ENCODE assay signal across 8 cellular contexts in genomic region chr5:131634996-131635754, GRCh38. TPM values are rescaled to one million over a fixed set of nuclear protein-coding genes. Genes with fewer than 3 reads are reported as not detected.
A peak's percentile ranks its signal among the peaks of the same experiment; 100 is the strongest.
DNase-seq lines count a peak whose midpoint lies in the region; ATAC-seq and TF ChIP-seq lines count a peak whose summit lies in the region.

RAPGEF6 (minus strand) TSS chr5:131635229; CDS start chr5:131635030, 199 bp downstream.

- peak within 1 kb of the TSS; percentile 45 for H2BK20ac ChIP-seq in IMR-90 (ENCODE audit: low read depth, low read length)

- H2BK120ac ChIP-seq in IMR-90 (ENCODE audit: low read depth, low read length) = peak within 1 kb of the TSS; percentile 81

- no peaks in the 10 kb centered on the region for H3K27me3 ChIP-seq in IMR-90 (ENCODE audit: control insufficient read depth, insufficient read depth, low read length)

- ATAC-seq in GM21528 (IDR thresholded peaks at IDR 0.05; ENCODE audit: low FRiP score, unreplicated experiment) (peak; percentile 92), IMR-90 (ENCODE audit: low read depth) (peak; percentile 92)

- 0% methylated on average over 42 of the region's 60 CpGs; no CpG with 5 or more reads in 1 of the 2 experiments for WGBS in IMR-90 (ENCODE audit: extremely low coverage in 2 of 2, insufficient read length in 1 of 2), 2 experiments

- peak; percentile 87 for TF ChIP-seq POLR2A in IMR-90 (IDR thresholded peaks at IDR 0.05; ENCODE audit: low read depth, low read length)

- peak within 1 kb of the TSS; percentile 99 for H3K56ac ChIP-seq in IMR-90 (ENCODE audit: extremely low read depth, insufficient read depth, low read length)

- peaks cover 2 to 36% of the 10 kb centered on the region in 2 experiments; a peak in 3 of 4 replicates for H3K79me1 ChIP-seq in IMR-90 (ENCODE audit: low read depth in 1 of 2, low read length in 2 of 2)

- H3K27ac ChIP-seq in IMR-90 (ENCODE audit: insufficient read depth, low read length) = peak within 1 kb of the TSS; percentile 93

- dilution Hi-C loops in IMR-90 (cut with HindIII; ENCODE audit: low sequenced_read_pairs, unreplicated experiment) = no loop called here

- peak within 1 kb of the TSS; percentile 94 for H3K9ac ChIP-seq in IMR-90 (ENCODE audit: low read depth, low read length)

- H3K18ac ChIP-seq in IMR-90 (ENCODE audit: low read depth, low read length) = peak within 1 kb of the TSS; percentile 72

- BruUV-seq in IMR-90 (replicated peaks; lab: Mats Ljungman, UMichigan) = no TSS peak

- intact Hi-C loops in IMR-90 (cut with micrococcal nuclease) = loop anchor here (1.0 to 5.0 kb wide), 3 partner anchors 37 to 373 kb away; no protein-coding TSS in a partner anchor

- POLR2A ChIA-PET in IMR-90 (lab: Charles Lee; ENCODE audit: unreplicated experiment) = interaction anchor here (0.7 kb wide), 1 partner anchor 46 kb away, joined by 3 read pairs; no protein-coding TSS in a partner anchor

- H2AK5ac ChIP-seq in IMR-90 (ENCODE audit: low read depth, low read length) = peak within 1 kb of the TSS; percentile 95

- H3K9me1 ChIP-seq in IMR-90 (ENCODE audit: insufficient read depth, low read length) = peaks cover 5% of the 10 kb centered on the region

- peaks cover 4% of the 10 kb centered on the region; the same call in 1 of the 2 replicates for H4K20me1 ChIP-seq in IMR-90 (ENCODE audit: insufficient read depth, low read length)

- peak within 1 kb of the TSS; percentile 94 for H2BK5ac ChIP-seq in IMR-90 (ENCODE audit: low read depth, low read length, poor library complexity, severe bottlenecking)

- peak within 1 kb of the TSS; percentile 61 for H2BK15ac ChIP-seq in IMR-90 (ENCODE audit: low read depth, low read length)

- in situ Hi-C loops in IMR-90 (cut with MboI; ENCODE audit: low sequenced_read_pairs) = no loop called here

- H2AFZ ChIP-seq in IMR-90 (replicated peaks; ENCODE audit: low read length, poor library complexity) = peak within 1 kb of the TSS; percentile 93

- no peak for TF ChIP-seq RAD21 in IMR-90 (IDR thresholded peaks at IDR 0.05; ENCODE audit: low read length)

- H3K4me1 ChIP-seq in IMR-90 (ENCODE audit: control insufficient read depth, insufficient read depth, low read length) = peaks cover 5% of the 10 kb centered on the region

- CTCF ChIA-PET in IMR-90 (lab: Yijun Ruan, JAX) = interaction anchor here (0.7 kb wide), 1 partner anchor 20 kb away, joined by 4 read pairs; no protein-coding TSS in a partner anchor

- TF ChIP-seq CTCF in IMR-90 (conservative IDR thresholded peaks at IDR 0.05; ENCODE audit: low read depth, low read length) = no peak

- peak within 1 kb of the TSS; percentile 99 for H2AK9ac ChIP-seq in IMR-90 (replicated peaks; ENCODE audit: low read depth, low read length, poor library complexity)

- no peaks in the 10 kb centered on the region for H3K36me3 ChIP-seq in IMR-90 (ENCODE audit: control insufficient read depth, insufficient read depth, low read length)

- peak within 1 kb of the TSS; percentile 99 for H3K14ac ChIP-seq in IMR-90 (replicated peaks; ENCODE audit: low read depth, low read length)

- peak within 1 kb of the TSS; percentile 87 for H4K5ac ChIP-seq in IMR-90 (ENCODE audit: low read depth, low read length)

- peak; percentile 99 for DNase-seq in DMS 273 treated with DMSO at 0.1 percent for 48 hours (lab: John Stamatoyannopoulos, UW)
- DNase-seq in IMR-90 = peak; percentile 100
- peak; percentile 99 for DNase-seq in OCI-M1 (lab: John Stamatoyannopoulos, UW)
- DNase-seq in activated T-cell treated with anti-CD3 and anti-CD28 coated beads for 24 hours (ENCODE audit: low read depth) = peak; percentile 97
- DNase-seq in epidermal melanocyte (ENCODE audit: insufficient read length, low spot score) = peak; percentile 64
- peak; percentile 100 for DNase-seq in middle frontal gyrus (ENCODE audit: extremely low spot score, low spot score)
- peak; percentile 92 for DNase-seq in stimulated activated CD8-positive, alpha-beta memory T cell treated with anti-CD3 and anti-CD28 coated beads, Interleukin-2, amount 100 ng/mL, for 48 hours (ENCODE audit: low read depth in 2 of 2)

- peak within 1 kb of the TSS; percentile 97 for H4K91ac ChIP-seq in IMR-90 (ENCODE audit: insufficient read depth, low read depth, low read length)

- H3K9me3 ChIP-seq in IMR-90 (ENCODE audit: control insufficient read depth, insufficient read depth, low read length) = no peaks in the 10 kb centered on the region

- H3K23ac ChIP-seq in IMR-90 (ENCODE audit: low read depth, low read length) = peak within 1 kb of the TSS; percentile 98

- peak within 1 kb of the TSS; percentile 78 for H3K4me2 ChIP-seq in IMR-90 (ENCODE audit: low read depth, low read length)

- H3K4ac ChIP-seq in IMR-90 (ENCODE audit: low read depth, low read length) = peak within 1 kb of the TSS; percentile 99

- peak within 1 kb of the TSS; percentile 66 for H3K4me3 ChIP-seq in IMR-90 (ENCODE audit: insufficient read depth, low read depth, low read length)

- peak within 1 kb of the TSS; percentile 86 to 99 for H4K8ac ChIP-seq in IMR-90 (ENCODE audit: low read depth in 2 of 2, low read length in 2 of 2)

TF ChIP-seq in IMR-90, 13 proteins besides CTCF, POLR2A, EP300 and RAD21:
- peak; percentile 90 for TF ChIP-seq USF2 (IDR thresholded peaks at IDR 0.05; ENCODE audit: low read depth, low read length)
- TF ChIP-seq CHD1 (IDR thresholded peaks at IDR 0.05; ENCODE audit: low read depth, low read length) = 0 out of 2 replicates have a peak, but pooled peaks have one; percentile 82
- TF ChIP-seq ELK1 (IDR thresholded peaks at IDR 0.05; ENCODE audit: borderline replicate concordance, low read depth, low read length) = no peak
- peak; percentile 74 for TF ChIP-seq BHLHE40 (IDR thresholded peaks at IDR 0.05; ENCODE audit: low read depth, low read length)
- TF ChIP-seq NFE2L2 (IDR thresholded peaks at IDR 0.05; ENCODE audit: low read depth, low read length) = peak; percentile 21; the same call in 1 of the 2 replicates
- peak; percentile 87 for TF ChIP-seq MXI1 (IDR thresholded peaks at IDR 0.05; ENCODE audit: borderline replicate concordance, low read depth, low read length)

RNA-seq across cellular contexts. Expression of gene RAPGEF6, which starts in this region (rescaled TPM):
- total RNA-seq in IMR-90 (2012; rRNA removed) = 18.8 and 30.3 TPM in 2 replicates
- 5.1 and 5.8 TPM in 2 replicates for polyA plus RNA-seq in IMR-90 (2012; rRNA removed)
- 1.2 and 1.6 TPM in 2 replicates for polyA plus RNA-seq in IMR-90 (2012; cell fraction: cytosol; rRNA removed)
- 2.1 and 15.4 TPM in 2 replicates for polyA plus RNA-seq in IMR-90 (2012; cell fraction: nucleus; rRNA removed; ENCODE audit: low replicate concordance)

Comparison
In these comparisons a context has a peak if more than half of its experiments do, and no peak if none do; other contexts are left out.
1. Peak in every context shown above with its lines: DNase-seq, ATAC-seq, H3K4me3 ChIP-seq and H3K27ac ChIP-seq.